Comparison of ENCODE assay signal across 8 cellular contexts in the genomic region with DNA sequence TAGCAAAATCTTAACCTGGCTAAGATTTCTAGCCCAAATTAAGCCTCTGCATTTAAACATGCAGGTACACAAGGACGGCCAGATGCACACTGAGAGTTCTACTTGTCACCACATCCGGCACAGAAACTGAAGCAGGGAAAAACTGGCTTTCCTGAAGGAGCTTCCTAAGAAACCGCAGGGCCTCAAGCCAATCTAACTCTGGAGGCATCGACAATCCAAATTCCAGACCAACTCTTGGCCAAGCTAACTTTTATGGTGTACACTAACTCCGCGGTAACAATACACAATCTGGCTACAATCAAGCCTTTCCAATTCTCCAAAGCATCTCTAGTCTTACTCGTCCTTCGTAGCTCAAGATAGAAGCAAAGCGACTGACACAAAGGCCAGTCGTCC. TPM values are rescaled to one million over a fixed set of nuclear protein-coding genes. Genes with fewer than 3 reads are reported as not detected.
DNase-seq lines count a peak whose midpoint lies in the region; ATAC-seq and TF ChIP-seq lines count a peak whose summit lies in the region.

No MANE protein-coding gene starts in this region.

- H3K9me3 ChIP-seq in Caco-2 (no peaks in the 10 kb centered on the region), WERI-Rb-1 (ENCODE audit: severe bottlenecking) (no peaks in the 10 kb centered on the region)

- no peak for TF ChIP-seq CTCF in Caco-2 (IDR thresholded peaks at IDR 0.05; ENCODE audit: insufficient read depth in 1 of 2, low read depth in 1 of 2, low read length in 1 of 2, severe bottlenecking in 1 of 2, unreplicated experiment in 1 of 2)
- TF ChIP-seq CTCF in WERI-Rb-1 (IDR thresholded peaks at IDR 0.05; ENCODE audit: low read depth, low read length): no peak

- peak overlapping the region; percentile 65 for H3K27ac Mint-ChIP-seq in Caco-2 (ENCODE audit: unreplicated experiment)

- peaks cover 13% of the 10 kb centered on the region for H3K36me3 Mint-ChIP-seq in Caco-2 (ENCODE audit: insufficient read depth, unreplicated experiment)

- H3K4me1 ChIP-seq in Caco-2: peaks cover 17% of the 10 kb centered on the region

- ATAC-seq in GM19351 (IDR thresholded peaks at IDR 0.05; ENCODE audit: unreplicated experiment): peak; percentile 19
- peak; percentile 27 for ATAC-seq in HG03432 (IDR thresholded peaks at IDR 0.05; ENCODE audit: unreplicated experiment)

- POLR2A ChIA-PET in Caco-2 (lab: Charles Lee): interaction anchor here (0.7 to 1.1 kb wide), 4 partner anchors 30 to 1737 kb away, joined by 3 to 8 read pairs (median 4); no protein-coding TSS in a partner anchor

- no TSS peak for BruUV-seq in Caco-2 (replicated peaks; lab: Mats Ljungman, UMichigan)

- H3K27me3 ChIP-seq in Caco-2 (replicated peaks; ENCODE audit: control insufficient read depth, insufficient read depth, low read length) (no peaks in the 10 kb centered on the region), WERI-Rb-1 (ENCODE audit: insufficient read depth, low read depth, severe bottlenecking) (no peaks in the 10 kb centered on the region)

- H3K27me3 Mint-ChIP-seq in Caco-2 (ENCODE audit: insufficient read depth, unreplicated experiment): no peaks in the 10 kb centered on the region

- H3K36me3 ChIP-seq in Caco-2 (ENCODE audit: control insufficient read depth, insufficient read depth, low read length) (no peaks in the 10 kb centered on the region), WERI-Rb-1 (peaks cover 3% of the 10 kb centered on the region)

- H3K27ac ChIP-seq in WERI-Rb-1 (peak overlapping the region; percentile 99), skin epidermis (peak overlapping the region in 19 of 21 experiments; percentile 85 to 99 (median 98))

- CTCF ChIA-PET in Caco-2 (lab: Charles Lee): interaction anchor here (0.8 to 4.5 kb wide), 12 partner anchors 20 to 154 kb away, joined by 3 to 36 read pairs (median 6); partner anchors contain the start of gene ESAM

- intact Hi-C loops in Caco-2 (cut with micrococcal nuclease; ENCODE audit: unreplicated experiment): loop anchor here (1.0 kb wide), 1 partner anchor 38 kb away; no protein-coding TSS in a partner anchor

- H3K4me3 ChIP-seq in Caco-2 (ENCODE audit: low read depth, low read length): peak overlapping the region; percentile 96
- peak overlapping the region; percentile 91 for H3K4me3 ChIP-seq in WERI-Rb-1 (ENCODE audit: low read depth, low read length)
- peak overlapping the region; percentile 72 to 98 (median 83) for H3K4me3 ChIP-seq in skin epidermis

- no peaks in the 10 kb centered on the region for H3K9me3 Mint-ChIP-seq in Caco-2 (ENCODE audit: unreplicated experiment)

- DNase-seq in Caco-2 (peak in 1 of 2 experiments; percentile 38), WERI-Rb-1 (no peak), glomerular visceral epithelial cell (ENCODE audit: extremely low spot score) (peak; percentile 59), ecto neural progenitor cell (ENCODE audit: low spot score) (no peak)
- no peak for DNase-seq in stimulated activated CD4-positive, alpha-beta T cell treated with anti-CD3 and anti-CD28 coated beads, Interleukin-1b, Interleukin-23, amount 100 ng/mL, for 48 hours

- peak overlapping the region; percentile 81 for H3K4me3 Mint-ChIP-seq in Caco-2 (ENCODE audit: unreplicated experiment)

- H3K4me1 Mint-ChIP-seq in Caco-2 (ENCODE audit: low read depth, unreplicated experiment): peaks cover 25% of the 10 kb centered on the region

RNA-seq across cellular contexts. Expression of gene MSANTD2, which starts 1.2 kb away (rescaled TPM):
- total RNA-seq in Caco-2 (2022): 28.3 and 33.2 TPM in 2 replicates

RNA-seq across cellular contexts. Expression of gene ESAM, which starts 36.9 kb away (rescaled TPM):
- total RNA-seq in Caco-2 (2022): 5.3 and 6.1 TPM in 2 replicates

RNA-seq across cellular contexts. Expression of gene VSIG2, which starts 46.9 kb away (rescaled TPM):
- total RNA-seq in Caco-2 (2022): 0.28 TPM in 1 of 2 replicates, not detected in the other

RNA-seq across cellular contexts. Expression of gene NRGN, which starts 59.2 kb away (rescaled TPM):
- 5.7 and 7.8 TPM in 2 replicates for total RNA-seq in Caco-2 (2022)
